8 cellular contexts compared by ENCODE assay signal in genomic region chr22:45548991-45549736, GRCh38. TPM values are rescaled to one million over a fixed set of nuclear protein-coding genes. Genes with fewer than 3 reads are reported as not detected.
DNase-seq lines count a peak whose midpoint lies in the region; ATAC-seq, FAIRE-seq and TF ChIP-seq lines count a peak whose summit lies in the region.
"Had no signal": no experiment of that assay in that cellular context is flagged by ENCODE, and none has a peak within 500 bp of the region (broad histone marks: within the 10 kb centered on the region; RNA-seq: fewer than 3 reads in every experiment).

No MANE protein-coding gene starts in this region.

- peak overlapping the region; percentile 59 for H3K9ac ChIP-seq in astrocyte (ENCODE audit: low read length)
- peak overlapping the region; percentile 82 for H3K9ac ChIP-seq in keratinocyte (ENCODE audit: control insufficient read depth, extremely low read depth, insufficient read depth, low read length)

- peak; percentile 37 to 81 for ATAC-seq in upper lobe of left lung (ENCODE audit: low FRiP score in 2 of 2)
- no peak for ATAC-seq in GM21447 (IDR thresholded peaks at IDR 0.05; ENCODE audit: unreplicated experiment)

- peaks cover 3% of the 10 kb centered on the region for H3K9me3 Mint-ChIP-seq in astrocyte (ENCODE audit: unreplicated experiment)

- FAIRE-seq in astrocyte (lab: Jason Lieb, UNC) (peak; percentile 49), keratinocyte (lab: Jason Lieb, UNC) (peak; percentile 94)
- FAIRE-seq: small intestine had no signal

- H3K9me3 ChIP-seq in astrocyte (ENCODE audit: insufficient read depth, low read depth, low read length) (no peaks in the 10 kb centered on the region), keratinocyte (ENCODE audit: control insufficient read depth, low read depth, low read length) (no peaks in the 10 kb centered on the region), upper lobe of left lung (no peaks in the 10 kb centered on the region)

- H3K36me3 Mint-ChIP-seq in astrocyte (ENCODE audit: low read depth, unreplicated experiment): peaks cover 19% of the 10 kb centered on the region

- H3K4me3 Mint-ChIP-seq in astrocyte (ENCODE audit: unreplicated experiment): no peak overlapping the region

- peaks cover 2% of the 10 kb centered on the region for H3K27me3 Mint-ChIP-seq in astrocyte (ENCODE audit: low read depth, unreplicated experiment)

- no peak for TF ChIP-seq POLR2A in upper lobe of left lung (IDR thresholded peaks at IDR 0.05)

- H3K4me1 ChIP-seq in astrocyte (ENCODE audit: insufficient read depth, low read length): peaks cover 45% of the 10 kb centered on the region
- peaks cover 41% of the 10 kb centered on the region for H3K4me1 ChIP-seq in keratinocyte (ENCODE audit: control insufficient read depth, extremely low read depth, insufficient read depth, low read length)
- peaks cover 20 to 38% (median 28%) of the 10 kb centered on the region in 4 donors for H3K4me1 ChIP-seq in upper lobe of left lung

- no peaks in the 10 kb centered on the region for H3K36me3 ChIP-seq in astrocyte (ENCODE audit: insufficient read depth, low read length)
- H3K36me3 ChIP-seq in keratinocyte (ENCODE audit: control insufficient read depth in 2 of 2, extremely low read depth in 1 of 2, insufficient read depth in 2 of 2, low read length in 2 of 2): peaks cover 0 to 4% of the 10 kb centered on the region in 2 experiments
- no peaks in the 10 kb centered on the region for H3K36me3 ChIP-seq in upper lobe of left lung

- H2AFZ ChIP-seq in astrocyte (ENCODE audit: low read depth, low read length) (peak overlapping the region; percentile 11), keratinocyte (ENCODE audit: control insufficient read depth, low read length) (peak overlapping the region; percentile 77)

- DNase-seq in HFF-Myc (ENCODE audit: extremely low read depth, low read depth) (peak; percentile 78), astrocyte (ENCODE audit: low read depth) (peak; percentile 90), keratinocyte (ENCODE audit: low read depth, low spot score) (no peak), upper lobe of left lung (peak in 1 of 2 donors; percentile 41), SKM-1 (lab: John Stamatoyannopoulos, UW; ENCODE audit: unreplicated experiment) (no peak), T-helper 1 cell (no peak)
- DNase-seq: small intestine had no signal

- H3K4me1 Mint-ChIP-seq in astrocyte (ENCODE audit: low read depth, unreplicated experiment): peaks cover 5% of the 10 kb centered on the region

- 65 to 66% methylated on average over 5 to 13 of the region's 17 CpGs for WGBS in upper lobe of left lung, 2 donors

- H3K27ac ChIP-seq in astrocyte (ENCODE audit: low read depth, low read length) (peak overlapping the region; percentile 83), keratinocyte (ENCODE audit: control insufficient read depth, insufficient read depth, low read length) (peak overlapping the region; percentile 95), upper lobe of left lung (peak overlapping the region; percentile 60 to 88 (median 69))

- H4K20me1 ChIP-seq in astrocyte (ENCODE audit: insufficient read depth, low read length) (no peaks in the 10 kb centered on the region), keratinocyte (ENCODE audit: control insufficient read depth, extremely low read depth, insufficient read depth, low read length) (no peaks in the 10 kb centered on the region)

- H3K27ac Mint-ChIP-seq in astrocyte (ENCODE audit: unreplicated experiment): no peak overlapping the region

- no peaks in the 10 kb centered on the region for H3K9me1 ChIP-seq in keratinocyte (ENCODE audit: control insufficient read depth, extremely low read depth, insufficient read depth, low read length)

- peak; percentile 71 for TF ChIP-seq CTCF in HFF-Myc (IDR thresholded peaks at IDR 0.05; ENCODE audit: low read depth, low read length, missing control alignments)
- peak; percentile 61 for TF ChIP-seq CTCF in astrocyte (IDR thresholded peaks at IDR 0.05; ENCODE audit: insufficient read depth, low read depth, low read length)
- TF ChIP-seq CTCF in keratinocyte (optimal IDR thresholded peaks at IDR 0.05 in 1 of 3, IDR thresholded peaks at IDR 0.05 in 1 of 3, conservative IDR thresholded peaks at IDR 0.05 in 1 of 3; ENCODE audit: extremely low read depth in 1 of 3, insufficient read depth in 2 of 3, low read length in 3 of 3): peak; percentile 20 to 70 (median 63)
- TF ChIP-seq CTCF in upper lobe of left lung (IDR thresholded peaks at IDR 0.05): peak in 1 of 6 experiments; percentile 27

- H3K4me2 ChIP-seq in astrocyte (ENCODE audit: low read length): peak overlapping the region; percentile 69
- peak overlapping the region; percentile 75 for H3K4me2 ChIP-seq in keratinocyte (ENCODE audit: control insufficient read depth, extremely low read depth, insufficient read depth, low read depth, low read length)

- dilution Hi-C loops in keratinocyte (cut with MboI; ENCODE audit: extremely low pct_ligation_motif_present, low sequenced_read_pairs): no loop called here

- H3K79me2 ChIP-seq in astrocyte (ENCODE audit: insufficient read depth, low read length) (no peaks in the 10 kb centered on the region), keratinocyte (ENCODE audit: control insufficient read depth, insufficient read depth, low read length) (no peaks in the 10 kb centered on the region)

- H3K4me3 ChIP-seq in HFF-Myc (replicated peaks; ENCODE audit: low read depth, low read length) (no peak overlapping the region), astrocyte (ENCODE audit: insufficient read depth, low read depth, low read length) (no peak overlapping the region), keratinocyte (ENCODE audit: control insufficient read depth in 2 of 3, extremely low read depth in 1 of 3, insufficient read depth in 2 of 3, low read depth in 1 of 3, low read length in 3 of 3) (peak overlapping the region in 1 of 3 experiments; percentile 40), upper lobe of left lung (no peak overlapping the region)

- H3K27me3 ChIP-seq in astrocyte (ENCODE audit: insufficient read depth, low read length) (no peaks in the 10 kb centered on the region), keratinocyte (ENCODE audit: control insufficient read depth, extremely low read depth, insufficient read depth, low read length) (no peaks in the 10 kb centered on the region), upper lobe of left lung (no peaks in the 10 kb centered on the region)

- TF ChIP-seq EP300 in upper lobe of left lung (IDR thresholded peaks at IDR 0.05): no peak

RNA-seq across cellular contexts. Expression of gene FBLN1, which starts 46.5 kb away (rescaled TPM):
- total RNA-seq in astrocyte (69.2 and 72.5 TPM in 2 replicates), upper lobe of left lung (100 to 1,000 TPM in 4 of 6 donors, 10 to 100 TPM in 2; 63.9 to 523 (median 207) TPM)
- polyA plus RNA-seq in keratinocyte: 9.7 to 24.4 TPM (median 13.7 TPM) in 3 replicates
- 12.4 TPM for polyA plus RNA-seq in keratinocyte (2011; ENCODE audit: low read depth)
- 7.2 and 13.8 TPM in 2 replicates for polyA plus RNA-seq in keratinocyte (2011; cell fraction: cytosol; rRNA removed)
- 16.0 and 18.5 TPM in 2 replicates for polyA plus RNA-seq in keratinocyte (2011; cell fraction: nucleus; rRNA removed)
- polyA plus RNA-seq in keratinocyte (2012; ENCODE audit: low replicate concordance): 15.2 and 35.7 TPM in 2 replicates
- polyA minus RNA-seq in keratinocyte: 13.9 to 37.6 TPM (median 14.2 TPM) in 3 replicates
- 25.9 TPM for polyA minus RNA-seq in keratinocyte (2011; cell fraction: cytosol; rRNA and poly(A)+ RNA removed)
- 18.0 and 22.1 TPM in 2 replicates for polyA minus RNA-seq in keratinocyte (2011; cell fraction: nucleus; rRNA and poly(A)+ RNA removed)

Comparison
In these comparisons a context has a peak if more than half of its experiments do, and no peak if none do; other contexts are left out.
1. DNase-seq: peak in HFF-Myc (single experiment) and astrocyte (single experiment); none in keratinocyte (single experiment), SKM-1 (single experiment) and T-helper 1 cell (0 of 5).
2. Peak in every context shown above with its lines, with median percentiles within 50 percentile points of each other: H3K27ac ChIP-seq.